In the genomic region with DNA sequence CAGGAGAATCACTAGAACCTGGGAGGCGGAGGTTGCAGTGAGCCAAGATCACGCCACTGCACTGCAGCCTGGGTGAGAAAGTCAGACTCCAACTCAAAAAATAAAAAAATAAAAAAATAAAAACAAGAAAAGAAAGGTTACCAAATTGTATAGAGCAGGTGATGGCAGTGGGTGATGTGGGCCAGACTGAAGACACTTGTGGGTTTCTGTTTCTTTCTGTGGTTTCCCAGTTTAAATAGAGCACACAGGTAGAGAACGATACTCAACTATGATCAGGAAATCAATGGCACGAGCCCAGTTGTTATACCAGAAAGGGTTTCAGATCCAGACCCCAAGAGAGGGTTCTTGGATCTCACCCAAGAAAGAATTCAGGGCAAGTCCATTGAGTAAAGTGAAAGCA, we compare ENCODE assay signal across 12 cellular contexts. TPM values are rescaled to one million over a fixed set of nuclear protein-coding genes. Genes with fewer than 3 reads are reported as not detected.
DNase-seq lines count a peak whose midpoint lies in the region; ATAC-seq and TF ChIP-seq lines count a peak whose summit lies in the region.
"Had no signal": no experiment of that assay in that cellular context is flagged by ENCODE, and none has a peak within 500 bp of the region (broad histone marks: within the 10 kb centered on the region; RNA-seq: fewer than 3 reads in every experiment).

No MANE protein-coding gene starts in this region.

- no peaks in the 10 kb centered on the region for H3K36me3 Mint-ChIP-seq in activated CD8-positive, alpha-beta T cell treated with anti-CD3 and anti-CD28 coated beads for 36 hours (ENCODE audit: low read depth)
- H3K36me3 Mint-ChIP-seq: neural progenitor cell had no signal

- no peak overlapping the region for H3K27ac Mint-ChIP-seq in activated CD8-positive, alpha-beta T cell treated with anti-CD3 and anti-CD28 coated beads for 36 hours
- H3K27ac Mint-ChIP-seq: neural progenitor cell had no signal

- peak; percentile 88 for ATAC-seq in GM19395 (IDR thresholded peaks at IDR 0.05; ENCODE audit: unreplicated experiment)
- ATAC-seq in HG03025 (IDR thresholded peaks at IDR 0.05; ENCODE audit: low FRiP score, unreplicated experiment): peak; percentile 86
- ATAC-seq in activated CD8-positive, alpha-beta T cell treated with anti-CD3 and anti-CD28 coated beads for 36 hours: peak; percentile 83
- ATAC-seq in sciatic nerve: no peak

- no peak for TF ChIP-seq CTCF in GM13977 (IDR thresholded peaks at IDR 0.05; ENCODE audit: extremely low read depth, insufficient read depth, missing control alignments)
- TF ChIP-seq CTCF in activated CD8-positive, alpha-beta T cell treated with anti-CD3 and anti-CD28 coated beads for 36 hours (IDR thresholded peaks at IDR 0.05): no peak

- no peaks in the 10 kb centered on the region for H3K9me3 Mint-ChIP-seq in activated CD8-positive, alpha-beta T cell treated with anti-CD3 and anti-CD28 coated beads for 36 hours
- H3K9me3 Mint-ChIP-seq: neural progenitor cell had no signal

- H3K27me3 Mint-ChIP-seq in activated CD8-positive, alpha-beta T cell treated with anti-CD3 and anti-CD28 coated beads for 36 hours: no peaks in the 10 kb centered on the region

- POLR2A ChIA-PET in activated CD8-positive, alpha-beta T cell treated with anti-CD3 and anti-CD28 coated beads for 36 hours (lab: Charles Lee): no interaction called here

- intact Hi-C loops in activated CD8-positive, alpha-beta T cell treated with anti-CD3 and anti-CD28 coated beads for 36 hours (cut with micrococcal nuclease): loop anchor here (10.0 kb wide), 1 partner anchor 149 kb away; no protein-coding TSS in a partner anchor
- intact Hi-C loops in sciatic nerve (cut with DNase I): no loop called here

- CTCF ChIA-PET in activated CD8-positive, alpha-beta T cell treated with anti-CD3 and anti-CD28 coated beads for 36 hours (lab: Charles Lee): no interaction called here

- peaks cover 13% of the 10 kb centered on the region for H3K4me1 Mint-ChIP-seq in activated CD8-positive, alpha-beta T cell treated with anti-CD3 and anti-CD28 coated beads for 36 hours (ENCODE audit: low read depth)

- DNase-seq in GM13977 (ENCODE audit: low spot score): peak; percentile 71
- DNase-seq in activated CD8-positive, alpha-beta T cell treated with anti-CD3 and anti-CD28 coated beads for 36 hours: peak; percentile 38
- no peak for DNase-seq in sciatic nerve (ENCODE audit: low spot score)
- no peak for DNase-seq in SIG-M5 (lab: John Stamatoyannopoulos, UW)
- no peak for DNase-seq in mesenteric fat pad (ENCODE audit: low spot score)
- DNase-seq in NCI-H774 (lab: John Stamatoyannopoulos, UW): no peak
- DNase-seq: NCI-H2029 treated with DMSO at 0.1 percent for 48 hours had no signal

- H3K4me3 Mint-ChIP-seq in activated CD8-positive, alpha-beta T cell treated with anti-CD3 and anti-CD28 coated beads for 36 hours: no peak overlapping the region
- H3K4me3 Mint-ChIP-seq: neural progenitor cell had no signal

- in situ Hi-C loops in GM13977 (cut with MboI; ENCODE audit: low pct_unique_long_range_greater_than_20kb, low sequenced_read_pairs, unreplicated experiment): no loop called here

RNA-seq across cellular contexts. Expression of gene NUBP1, which starts 32.6 kb away (rescaled TPM):
- total RNA-seq in activated CD8-positive, alpha-beta T cell treated with anti-CD3 and anti-CD28 coated beads for 36 hours: 10 to 100 TPM; 22.8 to 23.1 TPM
- 21.6 TPM for total RNA-seq in sciatic nerve
- total RNA-seq in mesenteric fat pad: 32.9 TPM

RNA-seq across cellular contexts. Expression of gene TVP23A, which starts 42.3 kb away (rescaled TPM):
- not detected for total RNA-seq in activated CD8-positive, alpha-beta T cell treated with anti-CD3 and anti-CD28 coated beads for 36 hours
- total RNA-seq in sciatic nerve (3.3 TPM), mesenteric fat pad (0.45 TPM)
- total RNA-seq: Daoy, SJSA1 had no signal

Comparison
In these comparisons a context has a peak if more than half of its experiments do, and no peak if none do; other contexts are left out.
1. DNase-seq: peak in GM13977 (single experiment) and activated CD8-positive, alpha-beta T cell treated with anti-CD3 and anti-CD28 coated beads for 36 hours (single experiment); none in sciatic nerve (single experiment), SIG-M5 (single experiment), mesenteric fat pad (single experiment) and NCI-H774 (single experiment).